Comparison of ENCODE assay signal across 11 cellular contexts in genomic region chr4:7045961-7046921, GRCh38. TPM values are rescaled to one million over a fixed set of nuclear protein-coding genes. Genes with fewer than 3 reads are reported as not detected.
A peak's percentile ranks its signal among the peaks of the same experiment; 100 is the strongest.
DNase-seq lines count a peak whose midpoint lies in the region; ATAC-seq and TF ChIP-seq lines count a peak whose summit lies in the region.
"Had no signal": no experiment of that assay in that cellular context is flagged by ENCODE, and none has a peak within 500 bp of the region (broad histone marks: within the 10 kb centered on the region; RNA-seq: fewer than 3 reads in every experiment).

No MANE protein-coding gene starts in this region.

- H3K36me3 Mint-ChIP-seq in CD8-positive, alpha-beta memory T cell = peaks cover 0 to 54% (median 1%) of the 10 kb centered on the region in 3 donors
- H3K36me3 Mint-ChIP-seq in naive thymus-derived CD8-positive, alpha-beta T cell = peaks cover 0 to 13% (median 2%) of the 10 kb centered on the region in 3 donors

- CTCF ChIA-PET in CD8-positive, alpha-beta memory T cell (lab: Charles Lee) = interaction anchor here (0.5 to 9.1 kb wide), 4 partner anchors 8 to 147 kb away, joined by 3 to 131 read pairs (median 6); partner anchors contain the start of gene GRPEL1

- H3K9me3 ChIP-seq in CD8-positive, alpha-beta memory T cell (ENCODE audit: low read length) = no peaks in the 10 kb centered on the region

- H3K36me3 ChIP-seq in CD8-positive, alpha-beta memory T cell (ENCODE audit: insufficient read depth, low read length) = no peaks in the 10 kb centered on the region

- no peak overlapping the region for H3K27ac ChIP-seq in CD8-positive, alpha-beta memory T cell (ENCODE audit: low read depth, low read length)
- H3K27ac ChIP-seq in VCaP = peak overlapping the region; percentile 88; the same call in 1 of the 2 replicates

- H3K4me1 ChIP-seq in CD8-positive, alpha-beta memory T cell (ENCODE audit: insufficient read depth, low read length) = peaks cover 41% of the 10 kb centered on the region

- H3K4me3 Mint-ChIP-seq in CD8-positive, alpha-beta memory T cell = peak overlapping the region; percentile 79 to 99 (median 91)
- H3K4me3 Mint-ChIP-seq in naive thymus-derived CD8-positive, alpha-beta T cell = peak overlapping the region; percentile 87 to 95 (median 92)

- POLR2A ChIA-PET in CD8-positive, alpha-beta memory T cell (lab: Charles Lee) = interaction anchor here (4.7 kb wide), 1 partner anchor 21 kb away, joined by 82 read pairs; the partner anchor contains the start of gene GRPEL1
- POLR2A ChIA-PET in naive thymus-derived CD8-positive, alpha-beta T cell (lab: Charles Lee) = interaction anchor here (1.2 to 6.9 kb wide), 4 partner anchors 17 to 72 kb away, joined by 3 to 172 read pairs (median 5); partner anchors contain the start of gene GRPEL1

- ATAC-seq in GM21390 (IDR thresholded peaks at IDR 0.05; ENCODE audit: unreplicated experiment) = peak; percentile 24
- no peak for ATAC-seq in naive thymus-derived CD8-positive, alpha-beta T cell
- ATAC-seq in GM19467 (IDR thresholded peaks at IDR 0.05; ENCODE audit: unreplicated experiment) = no peak

- TF ChIP-seq CTCF in VCaP (conservative IDR thresholded peaks at IDR 0.05) = no peak

- H3K27me3 Mint-ChIP-seq in CD8-positive, alpha-beta memory T cell = no peaks in the 10 kb centered on the region
- H3K27me3 Mint-ChIP-seq in naive thymus-derived CD8-positive, alpha-beta T cell = no peaks in the 10 kb centered on the region

- peak overlapping the region in 7 of 8 donors; percentile 22 to 96 (median 78) for H3K27ac Mint-ChIP-seq in CD8-positive, alpha-beta memory T cell
- H3K27ac Mint-ChIP-seq in naive thymus-derived CD8-positive, alpha-beta T cell = peak overlapping the region in 6 of 10 donors; percentile 75 to 89 (median 80)

- DNase-seq in CD8-positive, alpha-beta memory T cell = peak in 1 of 5 donors; percentile 44
- no peak for DNase-seq in naive thymus-derived CD8-positive, alpha-beta T cell
- DNase-seq in DMS53 treated with DMSO at 0.1 percent for 48 hours (lab: John Stamatoyannopoulos, UW; ENCODE audit: unreplicated experiment) = no peak
- no peak for DNase-seq in superior temporal gyrus (ENCODE audit: extremely low spot score)
- DNase-seq in globus pallidus (ENCODE audit: low spot score) = no peak
- DNase-seq: GDM1, NCI-H82, occipital lobe had no signal

- H3K4me1 Mint-ChIP-seq in CD8-positive, alpha-beta memory T cell = peaks cover 51 to 76% (median 53%) of the 10 kb centered on the region in 3 donors
- H3K4me1 Mint-ChIP-seq in naive thymus-derived CD8-positive, alpha-beta T cell = peaks cover 43 to 73% (median 64%) of the 10 kb centered on the region in 4 donors

- peak overlapping the region; percentile 21 for H3K4me3 ChIP-seq in CD8-positive, alpha-beta memory T cell (ENCODE audit: low read length)

- H3K9me3 Mint-ChIP-seq in CD8-positive, alpha-beta memory T cell = no peaks in the 10 kb centered on the region
- no peaks in the 10 kb centered on the region for H3K9me3 Mint-ChIP-seq in naive thymus-derived CD8-positive, alpha-beta T cell

- H3K27me3 ChIP-seq in CD8-positive, alpha-beta memory T cell (ENCODE audit: insufficient read depth, low read length, poor library complexity, severe bottlenecking) = no peaks in the 10 kb centered on the region

RNA-seq across cellular contexts. Expression of gene TADA2B, which starts 3.1 kb away (rescaled TPM):
- total RNA-seq in CD8-positive, alpha-beta memory T cell = 10 to 100 TPM; 15.8 to 16.0 TPM
- polyA plus RNA-seq in CD8-positive, alpha-beta memory T cell = 6.0 TPM
- total RNA-seq in naive thymus-derived CD8-positive, alpha-beta T cell = 10 to 100 TPM; 50.5 to 55.2 TPM
- 1 to 10 TPM; 2.6 to 4.8 (median 4.5) TPM for polyA plus RNA-seq in naive thymus-derived CD8-positive, alpha-beta T cell

RNA-seq across cellular contexts. Expression of gene GRPEL1, which starts 21.6 kb away (rescaled TPM):
- 10 to 100 TPM; 94.0 to 94.5 TPM for total RNA-seq in CD8-positive, alpha-beta memory T cell
- 54.8 TPM for polyA plus RNA-seq in CD8-positive, alpha-beta memory T cell
- 10 to 100 TPM; 37.8 to 39.7 TPM for total RNA-seq in naive thymus-derived CD8-positive, alpha-beta T cell
- polyA plus RNA-seq in naive thymus-derived CD8-positive, alpha-beta T cell = 10 to 100 TPM; 31.4 to 47.6 (median 36.3) TPM
